Comparison of ENCODE assay signal across 25 cellular contexts in the genomic region with DNA sequence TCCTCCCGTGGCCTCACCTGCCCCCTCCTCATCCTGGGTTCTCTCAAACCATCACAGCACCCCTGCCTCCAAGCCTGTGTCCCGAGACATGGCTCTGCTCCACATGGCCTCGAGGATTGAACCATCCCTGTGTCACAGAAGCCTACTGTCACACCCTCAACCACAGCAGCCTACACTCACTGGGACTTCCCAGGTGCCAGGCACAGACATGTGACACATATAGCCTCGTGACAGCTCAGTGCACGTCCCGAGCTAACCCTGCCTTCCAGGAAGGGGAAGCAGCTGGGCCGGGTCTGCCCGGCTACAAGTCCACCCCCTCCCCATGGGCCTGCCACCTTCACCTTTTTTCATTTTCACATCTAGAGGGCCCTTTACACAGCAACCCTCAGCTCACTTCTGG.
DNase-seq lines count a peak whose midpoint lies in the region; ATAC-seq and TF ChIP-seq lines count a peak whose summit lies in the region.
"Had no signal": no experiment of that assay in that cellular context is flagged by ENCODE, and none has a peak within 500 bp of the region (broad histone marks: within the 10 kb centered on the region; RNA-seq: fewer than 3 reads in every experiment).

No MANE protein-coding gene starts in this region.

- no peak overlapping the region for H3K4me3 ChIP-seq in OCI-LY3 (ENCODE audit: low read length)
- H3K4me3 ChIP-seq: MG63, mucosa of descending colon, PC-9, tibial nerve had no signal

- H2AFZ ChIP-seq in OCI-LY3 (ENCODE audit: low read depth, low read length), result no peak overlapping the region
- H2AFZ ChIP-seq: PC-9 had no signal

- peaks cover 34% of the 10 kb centered on the region for H3K4me1 Mint-ChIP-seq in activated naive CD4-positive, alpha-beta T cell treated with anti-CD3 and anti-CD28 coated beads for 36 hours (ENCODE audit: low read depth)
- no peaks in the 10 kb centered on the region for H3K4me1 Mint-ChIP-seq in central memory CD8-positive, alpha-beta T cell

- peak; percentile 46 for DNase-seq in activated naive CD4-positive, alpha-beta T cell treated with anti-CD3 and anti-CD28 coated beads for 36 hours
- no peak for DNase-seq in activated naive CD4-positive, alpha-beta T cell treated with anti-CD3 and anti-CD28 coated beads, Interleukin-2, amount 50 U/mL, for 16 hours
- no peak for DNase-seq in central memory CD8-positive, alpha-beta T cell (ENCODE audit: low spot score in 2 of 2)
- peak; percentile 9 for DNase-seq in stimulated activated naive CD8-positive, alpha-beta T cell treated with anti-CD3 and anti-CD28 coated beads, Interleukin-15, Interleukin-2, amounts not matched to agents 100 U/mL and 50 U/mL, for 24 hours
- DNase-seq: activated CD4-positive, alpha-beta T cell treated with anti-CD3 and anti-CD28 coated beads for 4 hours; C1 segment of cervical spinal cord; central memory CD4-positive, alpha-beta T cell; COR-L47; effector memory CD8-positive, alpha-beta T cell; erythroblast; left colon; MG63; mucosa of descending colon; NCI-H1105 treated with DMSO at 0.1 percent for 48 hours; NCI-H1930; NCI-H524 treated with DMSO at 0.1 percent for 48 hours; PC-9; SK-N-SH had no signal

- intact Hi-C loops in activated naive CD4-positive, alpha-beta T cell treated with anti-CD3 and anti-CD28 coated beads for 36 hours (cut with micrococcal nuclease), result no loop called here

- H3K4me3 Mint-ChIP-seq in activated naive CD4-positive, alpha-beta T cell treated with anti-CD3 and anti-CD28 coated beads for 36 hours, result no peak overlapping the region
- H3K4me3 Mint-ChIP-seq in central memory CD8-positive, alpha-beta T cell, result no peak overlapping the region
- H3K4me3 Mint-ChIP-seq: effector memory CD8-positive, alpha-beta T cell; natural killer cell treated with Interleukin-12 subunit alpha and Interleukin-12 subunit beta and Interleukin-15 and Interleukin-18, amount 100 ng/mL, for 72 hours had no signal

- no peaks in the 10 kb centered on the region for H3K79me2 ChIP-seq in OCI-LY3 (ENCODE audit: low read length)

- 0 out of 2 replicates have a peak overlapping the region, but pooled peaks have one; percentile 4 for H3K4me2 ChIP-seq in OCI-LY3 (ENCODE audit: low read length)
- H3K4me2 ChIP-seq: KMS-11, PC-9, SK-N-SH had no signal

- no peak for TF ChIP-seq CTCF in OCI-LY3 (IDR thresholded peaks at IDR 0.05; ENCODE audit: low read depth, low read length)

- CTCF ChIA-PET in activated naive CD4-positive, alpha-beta T cell treated with anti-CD3 and anti-CD28 coated beads for 36 hours (lab: Charles Lee), result interaction anchor here (0.7 kb wide), 1 partner anchor 68 kb away, joined by 3 read pairs; no protein-coding TSS in a partner anchor

- peaks cover 7% of the 10 kb centered on the region for H3K4me1 ChIP-seq in OCI-LY3 (ENCODE audit: low read length)
- H3K4me1 ChIP-seq: tibial nerve had no signal

- no peak for ATAC-seq in central memory CD8-positive, alpha-beta T cell (replicated peaks; ENCODE audit: extremely low read depth, poor library complexity, severe bottlenecking)
- ATAC-seq in stimulated activated naive CD8-positive, alpha-beta T cell treated with anti-CD3 and anti-CD28 coated beads, Interleukin-15, Interleukin-2, amounts not matched to agents 100 U/mL and 50 U/mL, for 24 hours, result peak; percentile 48
- no peak for ATAC-seq in GM18868 (IDR thresholded peaks at IDR 0.05; ENCODE audit: unreplicated experiment)
- ATAC-seq in HG03460 (IDR thresholded peaks at IDR 0.05; ENCODE audit: unreplicated experiment), result no peak
- ATAC-seq: effector memory CD8-positive, alpha-beta T cell; left colon; mucosa of descending colon; Right ventricle myocardium inferior had no signal

- no peak overlapping the region for H3K27ac ChIP-seq in OCI-LY3 (ENCODE audit: low read length)
- H3K27ac ChIP-seq: KMS-11, PC-9, tibial nerve had no signal

- H3K9me3 ChIP-seq in OCI-LY3 (ENCODE audit: insufficient read depth, low read length), result no peaks in the 10 kb centered on the region
- H3K9me3 ChIP-seq: MG63, mucosa of descending colon, SK-N-SH had no signal

- H4K20me1 ChIP-seq in OCI-LY3 (ENCODE audit: insufficient read depth, low read length), result no peaks in the 10 kb centered on the region

- peaks cover 5% of the 10 kb centered on the region for H3K36me3 ChIP-seq in OCI-LY3 (replicated peaks; ENCODE audit: low read depth, low read length)
- H3K36me3 ChIP-seq: MG63 had no signal

- H3K9me3 Mint-ChIP-seq in activated naive CD4-positive, alpha-beta T cell treated with anti-CD3 and anti-CD28 coated beads for 36 hours, result peaks cover 14% of the 10 kb centered on the region
- H3K9me3 Mint-ChIP-seq in central memory CD8-positive, alpha-beta T cell, result no peaks in the 10 kb centered on the region
- H3K9me3 Mint-ChIP-seq: natural killer cell treated with Interleukin-12 subunit alpha and Interleukin-12 subunit beta and Interleukin-15 and Interleukin-18, amount 100 ng/mL, for 72 hours had no signal

- peaks cover 26% of the 10 kb centered on the region for H3K36me3 Mint-ChIP-seq in activated naive CD4-positive, alpha-beta T cell treated with anti-CD3 and anti-CD28 coated beads for 36 hours (ENCODE audit: low read depth)
- peaks cover 7% of the 10 kb centered on the region for H3K36me3 Mint-ChIP-seq in central memory CD8-positive, alpha-beta T cell (ENCODE audit: insufficient read depth)

- no peak overlapping the region for H3K9ac ChIP-seq in OCI-LY3 (ENCODE audit: low read length)
- H3K9ac ChIP-seq: KMS-11, SK-N-SH had no signal

- no peaks in the 10 kb centered on the region for H3K27me3 Mint-ChIP-seq in activated naive CD4-positive, alpha-beta T cell treated with anti-CD3 and anti-CD28 coated beads for 36 hours (ENCODE audit: low read depth)
- H3K27me3 Mint-ChIP-seq in central memory CD8-positive, alpha-beta T cell, result no peaks in the 10 kb centered on the region
- H3K27me3 Mint-ChIP-seq: effector memory CD8-positive, alpha-beta T cell; natural killer cell treated with Interleukin-12 subunit alpha and Interleukin-12 subunit beta and Interleukin-15 and Interleukin-18, amount 100 ng/mL, for 72 hours had no signal

- H3K27ac Mint-ChIP-seq in activated naive CD4-positive, alpha-beta T cell treated with anti-CD3 and anti-CD28 coated beads for 36 hours, result peak overlapping the region; percentile 48
- H3K27ac Mint-ChIP-seq in central memory CD8-positive, alpha-beta T cell (ENCODE audit: low read depth), result peak overlapping the region; percentile 30

- H3K27me3 ChIP-seq in OCI-LY3 (ENCODE audit: low read depth, low read length), result no peaks in the 10 kb centered on the region
- H3K27me3 ChIP-seq: MG63, tibial nerve had no signal

Comparison
In these comparisons a context has a peak if more than half of its experiments do, and no peak if none do; other contexts are left out.
1. DNase-seq: peak in activated naive CD4-positive, alpha-beta T cell treated with anti-CD3 and anti-CD28 coated beads for 36 hours (single experiment) and stimulated activated naive CD8-positive, alpha-beta T cell treated with anti-CD3 and anti-CD28 coated beads, Interleukin-15, Interleukin-2, amounts not matched to agents 100 U/mL and 50 U/mL, for 24 hours (single experiment); none in activated naive CD4-positive, alpha-beta T cell treated with anti-CD3 and anti-CD28 coated beads, Interleukin-2, amount 50 U/mL, for 16 hours (single experiment) and central memory CD8-positive, alpha-beta T cell (0 of 2).